In genomic region chr22:25965331-25965730, GRCh38 we compare ENCODE assay signal across 10 cellular contexts.
"Had no signal": no experiment of that assay in that cellular context is flagged by ENCODE, and none has a peak within 500 bp of the region (broad histone marks: within the 10 kb centered on the region; RNA-seq: fewer than 3 reads in every experiment).

No MANE protein-coding gene starts in this region.

- H3K27ac ChIP-seq: GM23248, HL-60, KMS-11 had no signal

- H3K4me3 Mint-ChIP-seq: IgD-negative memory B cell had no signal

- H3K4me3 ChIP-seq: GM23248, HAP-1 had no signal

- DNase-seq: GM23248, GOT3, H7, KBM-7 had no signal

- H3K36me3 ChIP-seq: HAP-1 had no signal

- H3K4me1 ChIP-seq: HAP-1 had no signal

- H3K9me3 ChIP-seq: HAP-1 had no signal

- ATAC-seq: HCT116, HepG2 had no signal

- H3K4me1 Mint-ChIP-seq: IgD-negative memory B cell had no signal

- H3K9ac ChIP-seq: GM23248, KMS-11 had no signal

- H3K27ac Mint-ChIP-seq: IgD-negative memory B cell had no signal
